In the genomic region with DNA sequence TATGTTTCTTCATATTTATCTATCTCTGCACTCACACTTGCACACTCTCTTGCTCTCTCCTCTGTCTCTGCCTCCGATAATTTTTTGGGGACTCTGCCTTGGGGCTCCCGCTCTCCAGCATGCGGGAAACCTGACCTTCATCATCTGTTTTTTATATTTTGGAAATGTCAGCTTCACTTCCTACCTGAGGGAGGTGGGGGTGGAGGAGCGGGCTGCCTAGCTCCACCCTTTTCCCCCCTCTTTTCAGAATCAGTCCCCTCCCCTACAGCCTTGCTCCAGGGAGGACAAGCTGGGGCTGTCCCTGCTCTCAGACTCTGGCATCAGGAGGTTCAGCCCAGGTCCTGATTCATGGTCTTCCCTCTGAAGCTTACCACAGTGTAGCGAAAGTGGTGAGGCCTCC, we compare ENCODE assay signal across 18 cellular contexts. TPM values are rescaled to one million over a fixed set of nuclear protein-coding genes. Genes with fewer than 3 reads are reported as not detected.
"Had no signal": no experiment of that assay in that cellular context is flagged by ENCODE, and none has a peak within 500 bp of the region (broad histone marks: within the 10 kb centered on the region; RNA-seq: fewer than 3 reads in every experiment).

No MANE protein-coding gene starts in this region.

- H3K9me3 ChIP-seq: stomach, thoracic aorta, transverse colon had no signal

- H2AFZ ChIP-seq: hepatocyte had no signal

- H3K79me2 ChIP-seq: hepatocyte had no signal

- H3K27ac Mint-ChIP-seq: dendritic cell treated with granulocyte-macrophage colony-stimulating factor and Interleukin-4, amounts not matched to agents 40 ng/mL and 50 ng/mL, for 4 days; effector memory CD8-positive, alpha-beta T cell; natural killer cell had no signal

- H3K27me3 ChIP-seq: hepatocyte had no signal

- FAIRE-seq: colon, small intestine, urothelium cell line had no signal

- H3K36me3 ChIP-seq: stomach, thoracic aorta, transverse colon had no signal

- H3K4me3 ChIP-seq: hepatocyte, stomach, thoracic aorta, transverse colon had no signal

- H3K4me1 ChIP-seq: foreskin keratinocyte had no signal

- ATAC-seq: effector memory CD8-positive, alpha-beta T cell; foreskin keratinocyte; natural killer cell; right cardiac atrium had no signal

- H3K4me2 ChIP-seq: hepatocyte had no signal

- H3K9me3 Mint-ChIP-seq: dendritic cell treated with granulocyte-macrophage colony-stimulating factor and Interleukin-4, amounts not matched to agents 40 ng/mL and 50 ng/mL, for 4 days; effector memory CD8-positive, alpha-beta T cell; mesothelial cell of epicardium; natural killer cell had no signal

- DNase-seq: cerebellar nuclear complex; effector memory CD8-positive, alpha-beta T cell; foreskin keratinocyte; head of caudate nucleus; natural killer cell; small intestine; stimulated activated CD4-positive, alpha-beta T cell treated with anti-CD3 and anti-CD28 coated beads, Interleukin-12 subunit alpha, Interleukin-12 subunit beta, amount 100 ng/mL, for 4 hours; stimulated activated naive CD4-positive, alpha-beta T cell; stomach; substantia nigra; transverse colon had no signal

- H3K27ac ChIP-seq: foreskin keratinocyte, hepatocyte, stomach, thoracic aorta, transverse colon had no signal

- H3K36me3 Mint-ChIP-seq: mesothelial cell of epicardium, natural killer cell had no signal

- H3K4me3 Mint-ChIP-seq: dendritic cell treated with granulocyte-macrophage colony-stimulating factor and Interleukin-4, amounts not matched to agents 40 ng/mL and 50 ng/mL, for 4 days; effector memory CD8-positive, alpha-beta T cell; mesothelial cell of epicardium; natural killer cell had no signal

RNA-seq across cellular contexts. Expression of gene PKDCC, which starts 4.9 kb away (rescaled TPM):
- total RNA-seq: foreskin keratinocyte had no signal
